Comparison of ENCODE assay signal across 21 cellular contexts in genomic region chr12:75751769-75752471, GRCh38.
DNase-seq lines count a peak whose midpoint lies in the region; ATAC-seq and FAIRE-seq lines count a peak whose summit lies in the region.
"Had no signal": no experiment of that assay in that cellular context is flagged by ENCODE, and none has a peak within 500 bp of the region (broad histone marks: within the 10 kb centered on the region; RNA-seq: fewer than 3 reads in every experiment).

No MANE protein-coding gene starts in this region.

- no peaks in the 10 kb centered on the region for H3K79me2 ChIP-seq in GM23248 (ENCODE audit: insufficient read depth)

- H3K4me3 Mint-ChIP-seq in activated T-helper 2 cell treated with anti-CD3 and anti-CD28 coated beads, Interferon-gamma antibody, Interleukin-2, Interleukin-4, amounts not matched to agents 10 μg/mL and 5 μg/mL and 100 μg/mL, durations not matched to agents 14 hours and 24 hours and 36 hours (ENCODE audit: low read depth) = no peak overlapping the region
- H3K4me3 Mint-ChIP-seq: B cell, WTC11 had no signal

- H3K4me3 ChIP-seq in GM23248 (no peak overlapping the region), small intestine (ENCODE audit: low read depth in 1 of 2, low read length in 2 of 2) (no peak overlapping the region)
- H3K4me3 ChIP-seq: Peyer's patch, thyroid gland had no signal

- H2AFZ ChIP-seq in GM23248 = no peak overlapping the region

- no peaks in the 10 kb centered on the region for H4K20me1 ChIP-seq in GM23248 (ENCODE audit: insufficient read depth)

- H3K36me3 ChIP-seq in GM23248 (ENCODE audit: low read depth) (no peaks in the 10 kb centered on the region), small intestine (ENCODE audit: control insufficient read depth in 2 of 2, insufficient read depth in 2 of 2, low read length in 2 of 2) (no peaks in the 10 kb centered on the region)
- H3K36me3 ChIP-seq: Peyer's patch, thyroid gland had no signal

- intact Hi-C loops in left colon (cut with DNase I, micrococcal nuclease) = no loop called here
- intact Hi-C loops in activated T-helper 2 cell treated with anti-CD3 and anti-CD28 coated beads, Interferon-gamma antibody, Interleukin-2, Interleukin-4, amounts not matched to agents 10 μg/mL and 5 μg/mL and 100 μg/mL, durations not matched to agents 14 hours and 24 hours and 36 hours (cut with micrococcal nuclease) = no loop called here

- H3K4me1 ChIP-seq in GM23248 (ENCODE audit: insufficient read depth) (peaks cover 29% of the 10 kb centered on the region), small intestine (ENCODE audit: control insufficient read depth in 2 of 2, insufficient read depth in 1 of 2, low read depth in 1 of 2, low read length in 1 of 2) (peaks cover 0 to 6% of the 10 kb centered on the region in 2 donors)
- H3K4me1 ChIP-seq: Peyer's patch had no signal

- no peak overlapping the region for H3K9ac ChIP-seq in GM23248

- DNase-seq in GM23248 (peak; percentile 60), RKO (ENCODE audit: low spot score) (peak; percentile 40), iris pigment epithelial cell (ENCODE audit: low read depth) (peak; percentile 21), small intestine (peak; percentile 43), left colon (no peak), ureter (ENCODE audit: low spot score) (no peak)
- no peak for DNase-seq in activated T-helper 2 cell treated with anti-CD3 and anti-CD28 coated beads, Interferon-gamma antibody, Interleukin-2, Interleukin-4, amounts not matched to agents 10 μg/mL and 5 μg/mL and 100 μg/mL, durations not matched to agents 14 hours and 24 hours and 36 hours (ENCODE audit: low spot score)
- DNase-seq: activated CD4-positive, alpha-beta T cell treated with anti-CD3 and anti-CD28 coated beads, Interleukin-2, amount 50 U/mL, for 4 hours; activated gamma-delta T cell; foreskin melanocyte; left cardiac atrium; midbrain; NCI-H1930; NCI-H345; Peyer's patch; stimulated activated naive CD4-positive, alpha-beta T cell treated with Interleukin-2 at 50 U/mL for 16 hours; thyroid gland had no signal

- no peak for ATAC-seq in left colon
- ATAC-seq: left cardiac atrium, WTC11 had no signal

- H3K9me3 ChIP-seq in GM23248 (ENCODE audit: low read depth) = no peaks in the 10 kb centered on the region
- H3K9me3 ChIP-seq in small intestine (ENCODE audit: control insufficient read depth, low read depth) = no peaks in the 10 kb centered on the region
- H3K9me3 ChIP-seq: Peyer's patch, thyroid gland had no signal

- FAIRE-seq in small intestine (lab: Jason Lieb, UNC) = no peak
- FAIRE-seq: endothelial cell of umbilical vein, GM18507 had no signal

- H3K9me2 ChIP-seq in GM23248 (ENCODE audit: insufficient read depth) = no peaks in the 10 kb centered on the region

- no peaks in the 10 kb centered on the region for H3K9me3 Mint-ChIP-seq in activated T-helper 2 cell treated with anti-CD3 and anti-CD28 coated beads, Interferon-gamma antibody, Interleukin-2, Interleukin-4, amounts not matched to agents 10 μg/mL and 5 μg/mL and 100 μg/mL, durations not matched to agents 14 hours and 24 hours and 36 hours

- H3K27me3 ChIP-seq in GM23248 (replicated peaks; ENCODE audit: insufficient read depth) = no peaks in the 10 kb centered on the region
- no peaks in the 10 kb centered on the region for H3K27me3 ChIP-seq in small intestine (ENCODE audit: control insufficient read depth in 2 of 2, insufficient read depth in 2 of 2, low read length in 2 of 2)
- H3K27me3 ChIP-seq: Peyer's patch, thyroid gland had no signal

- peaks cover 10% of the 10 kb centered on the region for H3K27me3 Mint-ChIP-seq in activated T-helper 2 cell treated with anti-CD3 and anti-CD28 coated beads, Interferon-gamma antibody, Interleukin-2, Interleukin-4, amounts not matched to agents 10 μg/mL and 5 μg/mL and 100 μg/mL, durations not matched to agents 14 hours and 24 hours and 36 hours (ENCODE audit: low read depth)

- H3K27ac ChIP-seq in GM23248 = peak overlapping the region; percentile 84
- H3K27ac ChIP-seq in small intestine (ENCODE audit: low read depth in 1 of 2, low read length in 1 of 2) = no peak overlapping the region
- H3K27ac ChIP-seq: Peyer's patch had no signal

- peaks cover 15% of the 10 kb centered on the region for H3K4me1 Mint-ChIP-seq in activated T-helper 2 cell treated with anti-CD3 and anti-CD28 coated beads, Interferon-gamma antibody, Interleukin-2, Interleukin-4, amounts not matched to agents 10 μg/mL and 5 μg/mL and 100 μg/mL, durations not matched to agents 14 hours and 24 hours and 36 hours (ENCODE audit: low read depth)
- H3K4me1 Mint-ChIP-seq: B cell had no signal

- in situ Hi-C loops in GM23248 (cut with MboI) = no loop called here

- 76 to 78% methylated on average over 4 of the region's 4 CpGs for WGBS in GM23248 (ENCODE audit: low coverage in 1 of 2, low lambda C conversion rate in 2 of 2, missing lambda C conversion rate in 2 of 2), 2 experiments
- WGBS in small intestine, 3 donors = 31 to 63% (median 46%) methylated on average over 4 of the region's 4 CpGs

- peaks cover 26% of the 10 kb centered on the region for H3F3A ChIP-seq in GM23248 (ENCODE audit: insufficient read depth)

- peak overlapping the region; percentile 79 for H3K4me2 ChIP-seq in GM23248 (ENCODE audit: unreplicated experiment)

- no peaks in the 10 kb centered on the region for H3K36me3 Mint-ChIP-seq in activated T-helper 2 cell treated with anti-CD3 and anti-CD28 coated beads, Interferon-gamma antibody, Interleukin-2, Interleukin-4, amounts not matched to agents 10 μg/mL and 5 μg/mL and 100 μg/mL, durations not matched to agents 14 hours and 24 hours and 36 hours (ENCODE audit: low read depth)
- H3K36me3 Mint-ChIP-seq: WTC11 had no signal

- H3K27ac Mint-ChIP-seq in activated T-helper 2 cell treated with anti-CD3 and anti-CD28 coated beads, Interferon-gamma antibody, Interleukin-2, Interleukin-4, amounts not matched to agents 10 μg/mL and 5 μg/mL and 100 μg/mL, durations not matched to agents 14 hours and 24 hours and 36 hours = no peak overlapping the region
- H3K27ac Mint-ChIP-seq: B cell, WTC11 had no signal

Comparison
In these comparisons a context has a peak if more than half of its experiments do, and no peak if none do; other contexts are left out.
1. DNase-seq: peak in GM23248 (single experiment), RKO (single experiment), iris pigment epithelial cell (single experiment) and small intestine (single experiment); none in left colon (0 of 2), activated T-helper 2 cell treated with anti-CD3 and anti-CD28 coated beads, Interferon-gamma antibody, Interleukin-2, Interleukin-4, amounts not matched to agents 10 μg/mL and 5 μg/mL and 100 μg/mL, durations not matched to agents 14 hours and 24 hours and 36 hours (single experiment) and ureter (single experiment).